Comparison of ENCODE assay signal across 12 cellular contexts in genomic region chr1:238647877-238648276, GRCh38.
A peak's percentile ranks its signal among the peaks of the same experiment; 100 is the strongest.
DNase-seq lines count a peak whose midpoint lies in the region; ATAC-seq and TF ChIP-seq lines count a peak whose summit lies in the region.
"Had no signal": no experiment of that assay in that cellular context is flagged by ENCODE, and none has a peak within 500 bp of the region (broad histone marks: within the 10 kb centered on the region; RNA-seq: fewer than 3 reads in every experiment).

No MANE protein-coding gene starts in this region.

- DNase-seq in COLO829 (ENCODE audit: low spot score) (peak; percentile 93), astrocyte of the spinal cord (ENCODE audit: low read depth, low spot score) (peak; percentile 99), kidney tubule cell (ENCODE audit: low spot score) (peak; percentile 94), GDM1 (lab: John Stamatoyannopoulos, UW) (no peak), substantia nigra (lab: John Stamatoyannopoulos, UW) (no peak)
- DNase-seq: activated naive CD4-positive, alpha-beta T cell treated with anti-CD3 and anti-CD28 coated beads, Interleukin-2, amount 10 ng/mL, durations not matched to agents 7 days and 5 days; glutamatergic neuron; NCI-H1092 treated with DMSO at 0.1 percent for 48 hours; psoas muscle had no signal

- no peaks in the 10 kb centered on the region for H4K20me1 ChIP-seq in KMS-11 (ENCODE audit: insufficient read depth)

- H3K27ac ChIP-seq in KMS-11 (no peak overlapping the region), substantia nigra (ENCODE audit: low read depth, low read length, poor library complexity, severe bottlenecking) (no peak overlapping the region)
- H3K27ac ChIP-seq: psoas muscle had no signal

- no peak overlapping the region for H3K9ac ChIP-seq in KMS-11

- H3K27me3 ChIP-seq in KMS-11 (ENCODE audit: insufficient read depth, low read depth) = no peaks in the 10 kb centered on the region

- no peaks in the 10 kb centered on the region for H3K36me3 ChIP-seq in KMS-11 (ENCODE audit: insufficient read depth)

- no peak overlapping the region; the same call in 1 of the 2 replicates for H3K4me2 ChIP-seq in KMS-11

- peak overlapping the region; percentile 16; the same call in 1 of the 2 replicates for H2AFZ ChIP-seq in KMS-11 (ENCODE audit: low read depth)

- TF ChIP-seq CTCF in KMS-11 (conservative IDR thresholded peaks at IDR 0.05; ENCODE audit: low read depth, low read length) (no peak), astrocyte of the spinal cord (IDR thresholded peaks at IDR 0.05; ENCODE audit: low read depth, low read length) (no peak)

- no peak for ATAC-seq in HG03025 (IDR thresholded peaks at IDR 0.05; ENCODE audit: low FRiP score, unreplicated experiment)
- no peak for ATAC-seq in HG03039 (IDR thresholded peaks at IDR 0.05; ENCODE audit: unreplicated experiment)
- ATAC-seq: psoas muscle had no signal

- no peak overlapping the region for H3K4me3 ChIP-seq in KMS-11 (IDR thresholded peaks at IDR 0.05; ENCODE audit: insufficient read depth, low read depth, low read length)
- H3K4me3 ChIP-seq in astrocyte of the spinal cord (ENCODE audit: low read depth, low read length) = no peak overlapping the region
- H3K4me3 ChIP-seq: psoas muscle had no signal

- H3K79me2 ChIP-seq in KMS-11 (ENCODE audit: insufficient read depth, low read depth) = no peaks in the 10 kb centered on the region

- H3K4me1 ChIP-seq in KMS-11 (ENCODE audit: low read depth, poor library complexity, severe bottlenecking) = peaks cover 43% of the 10 kb centered on the region
- H3K4me1 ChIP-seq: psoas muscle had no signal

- in situ Hi-C loops in astrocyte of the spinal cord (cut with HindIII; ENCODE audit: low sequenced_read_pairs) = no loop called here

Comparison
In these comparisons a context has a peak if more than half of its experiments do, and no peak if none do; other contexts are left out.
1. DNase-seq: peak in COLO829 (single experiment), astrocyte of the spinal cord (single experiment) and kidney tubule cell (single experiment); none in GDM1 (single experiment) and substantia nigra (0 of 49).